In the genomic region with DNA sequence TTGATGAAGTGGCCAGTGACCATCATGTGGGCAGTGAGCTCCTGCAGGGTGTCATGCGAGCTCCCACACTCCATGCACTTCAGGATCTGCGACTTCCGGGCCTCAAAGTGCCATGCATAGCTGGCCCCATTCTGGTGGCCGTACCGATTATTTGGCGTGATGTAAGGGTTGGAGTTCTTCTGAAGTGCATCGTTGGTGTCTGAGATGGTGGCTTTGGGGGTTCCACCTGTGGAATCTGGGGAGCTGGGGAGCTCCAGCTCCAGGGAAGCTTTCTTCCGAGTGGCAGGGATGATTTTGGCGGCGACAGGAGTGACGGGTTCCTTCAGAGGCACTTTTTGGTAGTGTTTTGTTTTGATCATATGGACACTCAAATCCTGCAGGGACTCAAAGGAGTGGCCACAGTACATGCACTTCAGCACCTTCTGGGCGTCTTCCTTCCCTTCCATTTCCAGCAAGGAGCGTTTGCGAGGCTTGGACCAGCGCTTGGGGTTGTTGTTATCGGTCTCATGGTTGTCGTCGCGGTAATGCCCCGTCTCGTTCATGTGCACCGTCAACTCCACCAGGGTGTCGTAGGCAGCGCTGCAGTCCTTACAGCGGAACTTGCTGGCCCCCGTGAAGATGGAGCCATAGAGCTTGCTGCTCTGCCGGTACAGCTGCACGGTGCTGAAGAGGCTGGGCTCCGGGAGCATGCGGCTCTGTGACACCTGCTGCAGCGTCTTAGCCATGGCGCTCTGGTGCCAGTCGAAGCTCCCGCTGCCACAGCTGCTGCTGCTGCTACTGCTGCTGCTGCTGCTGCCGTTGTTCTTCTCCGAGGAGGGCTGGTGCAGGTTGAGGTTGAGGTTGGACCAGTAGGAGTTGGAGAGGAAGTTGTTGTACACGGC, we compare ENCODE assay signal across 17 cellular contexts.
"Had no signal": no experiment of that assay in that cellular context is flagged by ENCODE, and none has a peak within 500 bp of the region (broad histone marks: within the 10 kb centered on the region; RNA-seq: fewer than 3 reads in every experiment).

No MANE protein-coding gene starts in this region.

- H3K4me1 ChIP-seq: heart left ventricle, suprapubic skin, upper lobe of left lung, vagina had no signal

- FAIRE-seq: endometrium, frontal cortex, small intestine had no signal

- H3K27ac ChIP-seq: heart left ventricle, neutrophil, suprapubic skin, upper lobe of left lung, vagina had no signal

- H3K27me3 ChIP-seq: heart left ventricle, neutrophil, suprapubic skin, thyroid gland, upper lobe of left lung, vagina had no signal

- H3K4me3 ChIP-seq: heart left ventricle, suprapubic skin, thyroid gland, upper lobe of left lung, vagina had no signal

- H3K9me3 ChIP-seq: heart left ventricle, neutrophil, suprapubic skin, thyroid gland, upper lobe of left lung, vagina had no signal

- DNase-seq: effector memory CD4-positive, alpha-beta T cell; heart left ventricle; hippocampal formation; kidney glomerular epithelial cell; midbrain; nephron progenitor cell; small intestine; stimulated activated CD4-positive, alpha-beta T cell treated with anti-CD3 and anti-CD28 coated beads, Interleukin-2, amount 100 ng/mL, for 48 hours; stimulated activated naive CD8-positive, alpha-beta T cell treated with anti-CD3 and anti-CD28 coated beads, Interleukin-15, Interleukin-2, amounts not matched to agents 100 U/mL and 50 U/mL, for 24 hours; thyroid gland had no signal

- ATAC-seq: esophagus mucosa; heart left ventricle; stimulated activated naive CD8-positive, alpha-beta T cell treated with anti-CD3 and anti-CD28 coated beads, Interleukin-15, Interleukin-2, amounts not matched to agents 100 U/mL and 50 U/mL, for 24 hours had no signal
